ENCODE assay signal across 11 cellular contexts in genomic region chr14:74906923-74907620, GRCh38. TPM values are rescaled to one million over a fixed set of nuclear protein-coding genes. Genes with fewer than 3 reads are reported as not detected.
DNase-seq lines count a peak whose midpoint lies in the region; ATAC-seq and TF ChIP-seq lines count a peak whose summit lies in the region.
"Had no signal": no experiment of that assay in that cellular context is flagged by ENCODE, and none has a peak within 500 bp of the region (broad histone marks: within the 10 kb centered on the region; RNA-seq: fewer than 3 reads in every experiment).

No MANE protein-coding gene starts in this region.

- in situ Hi-C loops in GM18951 (cut with MboI; ENCODE audit: low sequenced_read_pairs, unreplicated experiment): loop anchor here (25.0 kb wide), 1 partner anchor 380 kb away; the partner anchor contains the start of gene FOS

- peak; percentile 30 for TF ChIP-seq CTCF in AG10803 (conservative IDR thresholded peaks at IDR 0.05; ENCODE audit: low read length)
- peak; percentile 26; the same call in 1 of the 2 replicates for TF ChIP-seq CTCF in WI38 (IDR thresholded peaks at IDR 0.05; ENCODE audit: low read depth, low read length)

- H3K27ac Mint-ChIP-seq in immature natural killer cell: peak overlapping the region in 4 of 6 donors; percentile 30 to 67 (median 40)

- H3K27me3 Mint-ChIP-seq in immature natural killer cell (ENCODE audit: low read depth in 3 of 3): peaks cover 0 to 2% (median 1%) of the 10 kb centered on the region in 3 donors

- no peak overlapping the region for H3K4me3 Mint-ChIP-seq in immature natural killer cell

- H3K4me3 ChIP-seq in AG10803 (ENCODE audit: low read length): no peak overlapping the region
- no peak overlapping the region for H3K4me3 ChIP-seq in WI38 (ENCODE audit: low read depth, low read length)

- peak; percentile 27 for TF ChIP-seq POLR2A in GM18951 (IDR thresholded peaks at IDR 0.05; ENCODE audit: extremely low read depth, insufficient read depth, insufficient read length)

- no peak for DNase-seq in AG10803 (ENCODE audit: low read depth)
- DNase-seq in immature natural killer cell: peak; percentile 9 to 18 (median 12)
- DNase-seq in occipital lobe (lab: John Stamatoyannopoulos, UW): no peak
- DNase-seq in SW 1271 (lab: John Stamatoyannopoulos, UW): no peak
- no peak for DNase-seq in mucosa of gallbladder (ENCODE audit: low spot score)
- DNase-seq: activated CD4-positive, alpha-beta T cell treated with anti-CD3 and anti-CD28 coated beads, Interleukin-2, amount 50 U/mL, for 1 hour had no signal

- no peaks in the 10 kb centered on the region for H3K9me3 Mint-ChIP-seq in immature natural killer cell

- H3K4me1 Mint-ChIP-seq in immature natural killer cell: peaks cover 6 to 13% of the 10 kb centered on the region in 2 donors

- peaks cover 0 to 9% (median 0%) of the 10 kb centered on the region in 3 donors for H3K36me3 Mint-ChIP-seq in immature natural killer cell

- ATAC-seq in HG03432 (IDR thresholded peaks at IDR 0.05; ENCODE audit: unreplicated experiment): no peak

RNA-seq across cellular contexts. Expression of gene RPS6KL1, which starts 16.0 kb away (rescaled TPM):
- polyA plus RNA-seq in immature natural killer cell: 1 to 10 TPM in 1 of 3 donors, under 1 TPM in 1, not detected in 1; 0.34 to 1.3 TPM
- 26.5 TPM for total RNA-seq in occipital lobe
- 18.6 TPM for total RNA-seq in mucosa of gallbladder

RNA-seq across cellular contexts. Expression of gene DLST, which starts 25.4 kb away (rescaled TPM):
- polyA plus RNA-seq in immature natural killer cell: 10 to 100 TPM in 1 of 3 donors, 1 to 10 TPM in 2; 7.7 to 13.1 (median 9.0) TPM
- total RNA-seq in occipital lobe (35.6 TPM), mucosa of gallbladder (95.6 TPM)

RNA-seq across cellular contexts. Expression of gene PROX2, which starts 31.1 kb away (rescaled TPM):
- polyA plus RNA-seq in immature natural killer cell: 1 to 10 TPM in 1 of 3 donors, not detected in 2; 1.7 TPM
- total RNA-seq in occipital lobe: not detected
- 0.06 TPM for total RNA-seq in mucosa of gallbladder
- total RNA-seq: MCF 10A had no signal
- polyA plus RNA-seq: neural cell had no signal

RNA-seq across cellular contexts. Expression of gene PGF, which starts 48.3 kb away (rescaled TPM):
- polyA plus RNA-seq in immature natural killer cell: under 1 TPM in 2 of 3 donors, not detected in 1; 0.06 to 0.07 TPM
- total RNA-seq in occipital lobe: 2.0 TPM
- total RNA-seq in mucosa of gallbladder: 4.6 TPM
- polyA plus RNA-seq: neural cell had no signal

Comparison
In these comparisons a context has a peak if more than half of its experiments do, and no peak if none do; other contexts are left out.
1. DNase-seq: peak in immature natural killer cell (3 of 3); none in AG10803 (single experiment), occipital lobe (single experiment), SW 1271 (0 of 2) and mucosa of gallbladder (single experiment).